In the genomic region with DNA sequence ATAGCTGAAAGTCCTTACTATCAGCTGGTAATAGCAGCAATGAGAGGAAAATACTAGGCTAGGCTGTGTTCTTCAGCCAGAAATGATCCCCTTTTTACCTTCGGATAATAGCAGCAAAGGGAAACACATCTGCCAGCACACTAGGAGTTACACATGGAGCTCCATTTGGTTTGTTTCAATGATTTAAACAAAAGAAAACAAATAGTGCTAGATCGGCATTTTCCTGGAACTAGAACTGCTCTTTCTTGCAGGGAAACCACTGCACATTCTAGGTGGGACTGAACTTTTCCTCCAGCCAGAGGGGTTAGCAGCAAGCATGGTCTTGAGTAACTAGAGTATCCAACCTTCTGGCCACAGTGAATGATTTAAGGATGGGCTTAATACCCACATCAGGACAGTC, we compare ENCODE assay signal across 31 cellular contexts.
"Had no signal": no experiment of that assay in that cellular context is flagged by ENCODE, and none has a peak within 500 bp of the region (broad histone marks: within the 10 kb centered on the region; RNA-seq: fewer than 3 reads in every experiment).

No MANE protein-coding gene starts in this region.

- H3K27me3 ChIP-seq: adrenal gland, body of pancreas, cardiac muscle cell, colonic mucosa, esophagus squamous epithelium, gastroesophageal sphincter had no signal

- H3K4me1 ChIP-seq: adrenal gland, body of pancreas, colonic mucosa, esophagus squamous epithelium, gastroesophageal sphincter, heart right ventricle had no signal

- H3K9me3 ChIP-seq: adrenal gland, body of pancreas, colonic mucosa, esophagus squamous epithelium, gastroesophageal sphincter, heart right ventricle had no signal

- H3K27ac ChIP-seq: adrenal gland, body of pancreas, cardiac muscle cell, colonic mucosa, epithelial cell of prostate, esophagus squamous epithelium, gastroesophageal sphincter, heart right ventricle had no signal

- DNase-seq: activated CD4-positive, alpha-beta memory T cell treated with anti-CD3 and anti-CD28 coated beads for 36 hours; activated CD4-positive, alpha-beta T cell treated with anti-CD3 and anti-CD28 coated beads for 36 hours; activated CD4-positive, alpha-beta T cell treated with anti-CD3 and anti-CD28 coated beads, Interleukin-2, amount 10 ng/mL, durations not matched to agents 24 days and 14 days; activated CD4-positive, CD25-positive, alpha-beta regulatory T cell; activated CD4-positive, CD25-positive, alpha-beta regulatory T cell treated with anti-CD3 and anti-CD28 coated beads, Interleukin-2, amount 50 U/mL, for 72 hours; activated CD8-positive, alpha-beta memory T cell treated with anti-CD3 and anti-CD28 coated beads, Interleukin-2, amount 10 ng/mL, durations not matched to agents 7 days and 5 days; activated CD8-positive, alpha-beta memory T cell treated with anti-CD3 and anti-CD28 coated beads, Interleukin-2, amount 50 U/mL, for 4 hours; activated CD8-positive, alpha-beta T cell treated with anti-CD3 and anti-CD28 coated beads, Interleukin-2, amount 10 ng/mL, durations not matched to agents 7 days and 5 days; activated effector memory CD4-positive, alpha-beta T cell treated with anti-CD3 and anti-CD28 coated beads, Interleukin-2, amount 50 U/mL, for 16 hours; activated naive CD4-positive, alpha-beta T cell treated with anti-CD3 and anti-CD28 coated beads for 36 hours; activated naive CD8-positive, alpha-beta T cell treated with anti-CD3 and anti-CD28 coated beads for 36 hours; activated naive CD8-positive, alpha-beta T cell treated with anti-CD3 and anti-CD28 coated beads, Interleukin-2, amount 50 U/mL, for 24 hours; activated T-cell treated with anti-CD3 and anti-CD28 coated beads, Interleukin-2, amount 50 U/mL, for 1 hour; activated T-cell treated with anti-CD3 and anti-CD28 coated beads, Interleukin-2, amount 50 U/mL, for 48 hours; adrenal gland; amygdala; aorta; body of pancreas; central memory CD4-positive, alpha-beta T cell; cerebellar nuclear complex; colonic mucosa; effector CD8-positive, alpha-beta T cell; esophagus squamous epithelium; foreskin melanocyte; heart right ventricle; T-helper 17 cell had no signal

- ATAC-seq: activated CD4-positive, alpha-beta T cell treated with anti-CD3 and anti-CD28 coated beads for 36 hours; activated CD8-positive, alpha-beta memory T cell treated with anti-CD3 and anti-CD28 coated beads, Interleukin-2, amount 10 ng/mL, durations not matched to agents 7 days and 5 days; activated CD8-positive, alpha-beta T cell treated with anti-CD3 and anti-CD28 coated beads, Interleukin-2, amount 10 ng/mL, durations not matched to agents 7 days and 5 days; activated naive CD8-positive, alpha-beta T cell treated with anti-CD3 and anti-CD28 coated beads, Interleukin-2, amount 50 U/mL, for 24 hours; body of pancreas; gastroesophageal sphincter; heart right ventricle; T-helper 17 cell had no signal

- FAIRE-seq: endometrium, endothelial cell of umbilical vein had no signal

- H3K4me3 ChIP-seq: adrenal gland, body of pancreas, cardiac muscle cell, colonic mucosa, esophagus squamous epithelium, gastroesophageal sphincter, heart right ventricle had no signal

- H3K36me3 ChIP-seq: adrenal gland, cardiac muscle cell, colonic mucosa, esophagus squamous epithelium, gastroesophageal sphincter, heart right ventricle had no signal
